11 cellular contexts compared by ENCODE assay signal in the genomic region with DNA sequence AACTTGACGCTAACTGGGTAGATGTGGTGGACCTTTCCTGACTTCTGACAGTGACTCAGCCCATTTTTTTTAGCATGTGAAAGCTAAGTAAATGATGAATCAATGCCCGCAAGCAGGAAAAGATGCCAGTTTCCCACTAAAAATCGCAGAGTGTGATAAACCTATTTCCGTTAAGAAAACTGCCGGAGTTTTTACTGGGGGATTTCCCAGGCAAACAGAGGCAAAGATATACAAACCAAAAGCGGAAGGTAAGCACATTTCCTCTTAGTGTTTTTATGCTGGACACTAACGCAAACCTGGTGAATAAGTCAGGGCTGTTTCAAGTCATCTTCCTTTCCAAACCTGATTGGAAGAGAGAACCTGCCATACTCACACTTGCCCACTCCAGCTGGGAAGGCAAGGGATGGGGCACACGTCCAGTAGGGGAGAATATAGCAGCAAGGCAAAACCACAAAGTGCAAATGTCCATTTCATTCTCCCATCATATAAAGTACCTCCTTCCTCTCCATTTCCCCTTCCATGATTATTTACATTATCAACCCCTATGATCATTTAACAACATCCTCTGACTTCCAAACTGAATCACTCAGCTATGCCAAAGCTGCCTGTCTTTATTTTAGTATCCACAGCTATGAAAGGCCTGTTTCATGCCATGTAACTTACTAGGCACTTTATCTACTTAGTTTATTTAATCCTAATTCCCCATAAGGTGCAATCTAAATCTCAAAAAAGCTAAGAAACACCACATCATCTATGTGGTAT.
DNase-seq lines count a peak whose midpoint lies in the region; ATAC-seq and TF ChIP-seq lines count a peak whose summit lies in the region.
"Had no signal": no experiment of that assay in that cellular context is flagged by ENCODE, and none has a peak within 500 bp of the region (broad histone marks: within the 10 kb centered on the region; RNA-seq: fewer than 3 reads in every experiment).

No MANE protein-coding gene starts in this region.

- no peak for ATAC-seq in upper lobe of right lung
- ATAC-seq in HG02938 (IDR thresholded peaks at IDR 0.05; ENCODE audit: unreplicated experiment) = no peak

- no peak overlapping the region for H3K4me3 ChIP-seq in upper lobe of right lung
- H3K4me3 ChIP-seq: esophagus muscularis mucosa had no signal

- DNase-seq in AG09319 (ENCODE audit: extremely low read depth, low read depth) (peak; percentile 59), HT-29 (ENCODE audit: low spot score) (peak; percentile 75), amniotic stem cell (lab: John Stamatoyannopoulos, UW) (peak; percentile 92), hepatic stellate cell (ENCODE audit: low spot score) (peak; percentile 28), NCI-H69 (lab: John Stamatoyannopoulos, UW) (no peak), upper lobe of right lung (no peak)
- DNase-seq in activated CD4-positive, alpha-beta T cell treated with anti-CD3 and anti-CD28 coated beads for 48 hours = no peak
- DNase-seq: stimulated activated CD4-positive, alpha-beta T cell treated with anti-CD3 and anti-CD28 coated beads, Interleukin-15, amount 100 ng/mL, for 24 hours; T-helper 9 cell had no signal

- no peaks in the 10 kb centered on the region for H3K27me3 ChIP-seq in upper lobe of right lung
- H3K27me3 ChIP-seq: esophagus muscularis mucosa had no signal

- no peaks in the 10 kb centered on the region for H3K36me3 ChIP-seq in upper lobe of right lung

- no peak overlapping the region for H3K27ac ChIP-seq in upper lobe of right lung
- H3K27ac ChIP-seq: esophagus muscularis mucosa had no signal

- no peaks in the 10 kb centered on the region for H3K9me3 ChIP-seq in upper lobe of right lung
- H3K9me3 ChIP-seq: esophagus muscularis mucosa had no signal

- TF ChIP-seq CTCF in AG09319 (IDR thresholded peaks at IDR 0.05; ENCODE audit: low read depth, low read length) (no peak), upper lobe of right lung (IDR thresholded peaks at IDR 0.05) (no peak)

- H3K4me1 ChIP-seq in upper lobe of right lung = no peaks in the 10 kb centered on the region
- H3K4me1 ChIP-seq: esophagus muscularis mucosa had no signal

- intact Hi-C loops in upper lobe of right lung (cut with DNase I) = no loop called here

Comparison
In these comparisons a context has a peak if more than half of its experiments do, and no peak if none do; other contexts are left out.
1. DNase-seq: peak in AG09319 (single experiment), HT-29 (single experiment), amniotic stem cell (single experiment) and hepatic stellate cell (single experiment); none in NCI-H69 (single experiment), activated CD4-positive, alpha-beta T cell treated with anti-CD3 and anti-CD28 coated beads for 48 hours (single experiment) and upper lobe of right lung (single experiment).